ENCODE assay signal across 16 cellular contexts in the genomic region with DNA sequence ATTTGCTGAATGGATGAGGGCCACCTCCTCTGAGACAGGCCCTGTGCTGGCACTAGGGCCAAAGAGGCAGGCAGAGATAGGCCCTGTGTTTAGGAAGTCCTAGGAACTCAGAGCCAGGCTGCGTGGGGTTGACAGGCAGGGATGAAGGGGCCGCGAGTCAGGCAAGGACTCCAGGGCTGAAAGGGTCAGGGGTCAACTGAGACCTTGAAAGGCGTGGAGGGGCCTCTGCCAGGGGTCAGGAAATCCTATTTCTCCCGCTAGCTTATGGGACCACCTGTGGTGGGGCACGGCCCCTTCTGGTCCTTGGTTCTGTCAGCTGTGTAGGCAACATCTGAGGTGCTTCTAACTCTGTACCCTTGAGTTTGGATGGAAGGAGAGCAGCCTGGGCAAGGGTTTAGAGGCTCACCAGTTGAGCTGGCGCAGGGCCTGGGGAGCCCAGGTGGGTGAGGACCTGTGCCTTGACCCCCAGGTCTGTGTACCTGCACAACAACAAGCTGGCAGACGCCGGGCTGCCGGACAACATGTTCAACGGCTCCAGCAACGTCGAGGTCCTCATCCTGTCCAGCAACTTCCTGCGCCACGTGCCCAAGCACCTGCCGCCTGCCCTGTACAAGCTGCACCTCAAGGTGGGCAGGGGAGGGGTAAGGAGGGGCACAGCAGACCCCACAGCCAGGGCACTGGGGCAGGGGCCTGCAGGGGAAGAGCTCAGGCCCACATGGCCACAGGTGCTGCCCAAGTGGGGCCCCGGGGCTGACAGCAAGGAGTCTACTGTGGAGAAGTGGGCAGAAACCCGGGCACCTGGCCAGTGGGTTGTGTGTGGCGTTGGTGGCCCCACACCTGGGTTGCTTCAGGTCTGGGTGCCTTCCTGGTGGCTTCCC. TPM values are rescaled to one million over a fixed set of nuclear protein-coding genes. Genes with fewer than 3 reads are reported as not detected.
DNase-seq lines count a peak whose midpoint lies in the region; ATAC-seq and TF ChIP-seq lines count a peak whose summit lies in the region.
"Had no signal": no experiment of that assay in that cellular context is flagged by ENCODE, and none has a peak within 500 bp of the region (broad histone marks: within the 10 kb centered on the region; RNA-seq: fewer than 3 reads in every experiment).

No MANE protein-coding gene starts in this region.

- intact Hi-C loops in Right ventricle myocardium superior (cut with DNase I), result no loop called here
- intact Hi-C loops in right lobe of liver (cut with DNase I), result no loop called here
- intact Hi-C loops in sigmoid colon (cut with DNase I), result no loop called here
- intact Hi-C loops in esophagus muscularis mucosa (cut with DNase I), result no loop called here

- ATAC-seq in Right ventricle myocardium superior (ENCODE audit: poor library complexity) (no peak), right lobe of liver (no peak)

- H3K9me3 ChIP-seq in Peyer's patch, result no peaks in the 10 kb centered on the region
- no peaks in the 10 kb centered on the region for H3K9me3 ChIP-seq in right lobe of liver
- no peaks in the 10 kb centered on the region for H3K9me3 ChIP-seq in sigmoid colon
- no peaks in the 10 kb centered on the region for H3K9me3 ChIP-seq in esophagus muscularis mucosa

- H3K4me3 ChIP-seq in Peyer's patch (no peak overlapping the region), right lobe of liver (no peak overlapping the region), sigmoid colon (no peak overlapping the region), esophagus muscularis mucosa (no peak overlapping the region)

- peak in 2 of 3 donors; percentile 28 to 47 for DNase-seq in Peyer's patch
- DNase-seq in Right ventricle myocardium superior, result peak; percentile 41
- peak in 2 of 3 donors; percentile 12 to 39 for DNase-seq in right lobe of liver
- DNase-seq in sigmoid colon, result peak; percentile 63
- no peak for DNase-seq in caudate nucleus (lab: John Stamatoyannopoulos, UW)
- DNase-seq in esophagus muscularis mucosa (ENCODE audit: extremely low spot score), result no peak
- no peak for DNase-seq in HK-2 (ENCODE audit: unreplicated experiment)
- DNase-seq: AML-193; CD4-positive, CD25-positive, alpha-beta regulatory T cell; DMS79; MV-4-11; NCI-H146; NCI-H2081 treated with DMSO at 0.1 percent for 48 hours; NCI-H524 treated with DMSO at 0.1 percent for 48 hours; NK-92 treated with Interleukin-12 subunit alpha and Interleukin-12 subunit beta, amount 100 ng/mL, for 24 hours had no signal

- H3K27ac ChIP-seq in Peyer's patch, result no peak overlapping the region
- no peak overlapping the region for H3K27ac ChIP-seq in right lobe of liver
- no peak overlapping the region for H3K27ac ChIP-seq in sigmoid colon
- no peak overlapping the region for H3K27ac ChIP-seq in caudate nucleus (ENCODE audit: low read depth, low read length)
- no peak overlapping the region for H3K27ac ChIP-seq in esophagus muscularis mucosa (replicated peaks in 1 of 4)

- H3K27me3 ChIP-seq in Peyer's patch, result no peaks in the 10 kb centered on the region
- no peaks in the 10 kb centered on the region for H3K27me3 ChIP-seq in right lobe of liver
- no peaks in the 10 kb centered on the region for H3K27me3 ChIP-seq in sigmoid colon
- no peaks in the 10 kb centered on the region for H3K27me3 ChIP-seq in esophagus muscularis mucosa

- TF ChIP-seq CTCF in Peyer's patch (IDR thresholded peaks at IDR 0.05) (no peak), right lobe of liver (IDR thresholded peaks at IDR 0.05) (no peak), sigmoid colon (IDR thresholded peaks at IDR 0.05) (no peak), esophagus muscularis mucosa (IDR thresholded peaks at IDR 0.05) (no peak)

- TF ChIP-seq POLR2A in Peyer's patch (IDR thresholded peaks at IDR 0.05) (no peak), right lobe of liver (IDR thresholded peaks at IDR 0.05) (no peak), sigmoid colon (IDR thresholded peaks at IDR 0.05) (no peak), esophagus muscularis mucosa (IDR thresholded peaks at IDR 0.05; ENCODE audit: low read depth) (no peak)

- 80% methylated on average over 4 of the region's 19 CpGs for WGBS in right lobe of liver (ENCODE audit: insufficient coverage, low coverage, low lambda C conversion rate, missing lambda C conversion rate)
- 91 to 92% methylated on average over 19 of the region's 19 CpGs for WGBS in sigmoid colon, 2 donors
- WGBS in esophagus muscularis mucosa, result 92% methylated on average over 9 of the region's 19 CpGs

- H3K36me3 ChIP-seq in Peyer's patch (no peaks in the 10 kb centered on the region), right lobe of liver (no peaks in the 10 kb centered on the region), sigmoid colon (peaks cover 16 to 50% (median 41%) of the 10 kb centered on the region in 4 donors), esophagus muscularis mucosa (peaks cover 0 to 33% (median 3%) of the 10 kb centered on the region in 4 donors)

- TF ChIP-seq EP300 in sigmoid colon (IDR thresholded peaks at IDR 0.05) (no peak), esophagus muscularis mucosa (IDR thresholded peaks at IDR 0.05) (no peak)

- H3K4me1 ChIP-seq in Peyer's patch (no peaks in the 10 kb centered on the region), right lobe of liver (peaks cover 0 to 6% (median 0%) of the 10 kb centered on the region in 4 donors), sigmoid colon (no peaks in the 10 kb centered on the region), esophagus muscularis mucosa (peaks cover 0 to 12% (median 10%) of the 10 kb centered on the region in 4 donors)

RNA-seq across cellular contexts. Expression of gene PODN, which starts 14.9 kb away (rescaled TPM):
- 10 to 100 TPM in 3 of 4 donors, 1 to 10 TPM in 1; 7.0 to 32.2 (median 17.0) TPM for total RNA-seq in Peyer's patch
- total RNA-seq in Right ventricle myocardium superior, result 30.1 TPM
- total RNA-seq in right lobe of liver, result 1 to 10 TPM; 2.8 to 9.8 (median 5.1) TPM
- 100 to 1,000 TPM in 1 of 4 donors, 10 to 100 TPM in 3; 67.6 to 200 (median 88.6) TPM for total RNA-seq in sigmoid colon
- polyA plus RNA-seq in sigmoid colon, result 10 to 100 TPM in 2 of 3 donors, 1 to 10 TPM in 1; 1.6 to 16.2 (median 13.8) TPM
- total RNA-seq in esophagus muscularis mucosa, result 100 to 1,000 TPM in 3 of 4 donors, 10 to 100 TPM in 1; 78.6 to 150 (median 113) TPM
- total RNA-seq: CD4-positive, CD25-positive, alpha-beta regulatory T cell; G401 had no signal
- polyA plus RNA-seq: CD4-positive, CD25-positive, alpha-beta regulatory T cell had no signal

Comparison
In these comparisons a context has a peak if more than half of its experiments do, and no peak if none do; other contexts are left out.
1. DNase-seq: peak in Peyer's patch (2 of 3), Right ventricle myocardium superior (single experiment), right lobe of liver (2 of 3) and sigmoid colon (single experiment); none in caudate nucleus (0 of 61), esophagus muscularis mucosa (single experiment) and HK-2 (single experiment).